ENCODE assay signal across 1 cellular context in the genomic region with DNA sequence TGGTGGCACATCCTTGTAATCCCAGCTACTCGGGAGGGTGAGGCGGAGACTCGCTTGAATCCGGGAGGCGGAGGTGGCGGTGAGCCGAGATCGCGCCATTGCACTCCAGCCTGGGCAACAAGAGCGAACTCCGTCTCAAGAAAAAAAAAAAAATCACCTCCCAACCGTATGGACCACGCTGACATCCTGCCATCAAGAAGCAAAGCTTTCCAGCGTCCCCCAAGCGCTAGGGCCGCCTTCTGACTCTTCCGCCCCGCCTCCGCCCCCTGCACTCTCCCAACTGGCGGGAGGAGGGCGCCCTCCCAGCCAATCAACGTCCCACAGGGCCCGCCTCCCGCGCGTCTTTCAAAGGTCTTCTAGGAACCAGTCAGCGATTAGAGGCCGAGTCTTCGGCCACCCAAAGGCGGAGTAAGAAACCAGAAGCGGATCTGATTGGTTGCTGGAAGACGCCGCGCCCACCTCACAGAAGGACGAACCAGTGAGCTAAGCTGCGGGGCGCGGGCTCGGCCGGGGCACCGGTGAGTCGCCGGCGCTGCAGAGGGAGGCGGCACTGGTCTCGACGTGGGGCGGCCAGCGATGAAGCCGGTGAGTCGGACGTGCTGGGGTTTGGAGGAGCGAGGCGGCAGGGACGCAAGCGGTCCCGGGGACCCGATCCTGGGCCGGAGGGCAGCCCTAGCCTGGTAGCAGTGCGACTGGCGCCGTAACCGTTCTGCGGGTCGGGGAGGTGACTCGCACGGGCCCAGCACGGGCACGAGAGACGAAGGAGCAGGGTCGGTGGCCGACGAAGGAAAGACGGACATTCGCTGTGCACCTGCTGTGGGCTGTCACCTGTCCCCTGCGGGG.
A peak's percentile ranks its signal among the peaks of the same experiment; 100 is the strongest.
TF ChIP-seq lines count a peak whose summit lies in the region.

A gene with protein sequence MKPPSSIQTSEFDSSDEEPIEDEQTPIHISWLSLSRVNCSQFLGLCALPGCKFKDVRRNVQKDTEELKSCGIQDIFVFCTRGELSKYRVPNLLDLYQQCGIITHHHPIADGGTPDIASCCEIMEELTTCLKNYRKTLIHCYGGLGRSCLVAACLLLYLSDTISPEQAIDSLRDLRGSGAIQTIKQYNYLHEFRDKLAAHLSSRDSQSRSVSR (plus strand): TSS at position 515 of the 843 bp plus-strand sequence. CDS start 62 bp downstream, at position 577.

TF ChIP-seq in WTC11, 78 proteins besides CTCF, POLR2A, EP300 and RAD21 (continued from another document and continues in another):
- TF ChIP-seq AR (CRISPR knock-in tag; IDR thresholded peaks at IDR 0.05) (no peak), FOXK1 (CRISPR knock-in tag; IDR thresholded peaks at IDR 0.05) (peak; percentile 82), JUN (CRISPR knock-in tag; IDR thresholded peaks at IDR 0.05) (peak; percentile 67; the same call in 1 of the 2 replicates), SMAD4 (CRISPR knock-in tag; IDR thresholded peaks at IDR 0.05) (0 out of 2 replicates have a peak, but pooled peaks have one; percentile 64), MLX (CRISPR knock-in tag; IDR thresholded peaks at IDR 0.05) (no peak), CREM (CRISPR knock-in tag; IDR thresholded peaks at IDR 0.05) (no peak; the same call in 1 of the 2 replicates), NFATC4 (CRISPR knock-in tag; IDR thresholded peaks at IDR 0.05) (no peak), ELF4 (CRISPR knock-in tag; IDR thresholded peaks at IDR 0.05; ENCODE audit: low read depth) (no peak), SP1 (CRISPR knock-in tag; conservative IDR thresholded peaks at IDR 0.05) (peak; percentile 91), FOXP1 (CRISPR knock-in tag; IDR thresholded peaks at IDR 0.05; ENCODE audit: borderline replicate concordance) (peak; percentile 91), ZBTB21 (CRISPR knock-in tag; IDR thresholded peaks at IDR 0.05; ENCODE audit: borderline replicate concordance) (0 out of 2 replicates have a peak, but pooled peaks have one; percentile 26), ZNF416 (CRISPR knock-in tag; IDR thresholded peaks at IDR 0.05) (peak; percentile 71; the same call in 1 of the 2 replicates), OVOL2 (CRISPR knock-in tag; IDR thresholded peaks at IDR 0.05; ENCODE audit: borderline replicate concordance) (no peak), SOX15 (CRISPR knock-in tag; IDR thresholded peaks at IDR 0.05) (no peak), MXD4 (CRISPR knock-in tag; IDR thresholded peaks at IDR 0.05; ENCODE audit: borderline replicate concordance) (no peak), CREB1 (CRISPR knock-in tag; IDR thresholded peaks at IDR 0.05) (no peak), ZNF423 (CRISPR knock-in tag; IDR thresholded peaks at IDR 0.05) (no peak), HMGA2 (CRISPR knock-in tag; IDR thresholded peaks at IDR 0.05) (no peak), ETV6 (CRISPR knock-in tag; IDR thresholded peaks at IDR 0.05) (peak; percentile 53; the same call in 1 of the 2 replicates), ZBTB43 (CRISPR knock-in tag; IDR thresholded peaks at IDR 0.05) (peak; percentile 80; the same call in 1 of the 2 replicates), E2F4 (CRISPR knock-in tag; IDR thresholded peaks at IDR 0.05; ENCODE audit: borderline replicate concordance, low read depth) (peak; percentile 64; the same call in 1 of the 2 replicates), CDX4 (CRISPR knock-in tag; IDR thresholded peaks at IDR 0.05; ENCODE audit: borderline replicate concordance) (no peak), ERG (CRISPR knock-in tag; IDR thresholded peaks at IDR 0.05) (no peak), NR3C1 (CRISPR knock-in tag; conservative IDR thresholded peaks at IDR 0.05; ENCODE audit: low read depth) (0 out of 2 replicates have a peak, but pooled peaks have one; percentile 59), ZNF121 (CRISPR knock-in tag; IDR thresholded peaks at IDR 0.05) (no peak), FOXJ3 (CRISPR knock-in tag; IDR thresholded peaks at IDR 0.05; ENCODE audit: borderline replicate concordance) (no peak), CBFB (CRISPR knock-in tag; IDR thresholded peaks at IDR 0.05; ENCODE audit: low read depth) (no peak)
- TF ChIP-seq, protein P1, sequence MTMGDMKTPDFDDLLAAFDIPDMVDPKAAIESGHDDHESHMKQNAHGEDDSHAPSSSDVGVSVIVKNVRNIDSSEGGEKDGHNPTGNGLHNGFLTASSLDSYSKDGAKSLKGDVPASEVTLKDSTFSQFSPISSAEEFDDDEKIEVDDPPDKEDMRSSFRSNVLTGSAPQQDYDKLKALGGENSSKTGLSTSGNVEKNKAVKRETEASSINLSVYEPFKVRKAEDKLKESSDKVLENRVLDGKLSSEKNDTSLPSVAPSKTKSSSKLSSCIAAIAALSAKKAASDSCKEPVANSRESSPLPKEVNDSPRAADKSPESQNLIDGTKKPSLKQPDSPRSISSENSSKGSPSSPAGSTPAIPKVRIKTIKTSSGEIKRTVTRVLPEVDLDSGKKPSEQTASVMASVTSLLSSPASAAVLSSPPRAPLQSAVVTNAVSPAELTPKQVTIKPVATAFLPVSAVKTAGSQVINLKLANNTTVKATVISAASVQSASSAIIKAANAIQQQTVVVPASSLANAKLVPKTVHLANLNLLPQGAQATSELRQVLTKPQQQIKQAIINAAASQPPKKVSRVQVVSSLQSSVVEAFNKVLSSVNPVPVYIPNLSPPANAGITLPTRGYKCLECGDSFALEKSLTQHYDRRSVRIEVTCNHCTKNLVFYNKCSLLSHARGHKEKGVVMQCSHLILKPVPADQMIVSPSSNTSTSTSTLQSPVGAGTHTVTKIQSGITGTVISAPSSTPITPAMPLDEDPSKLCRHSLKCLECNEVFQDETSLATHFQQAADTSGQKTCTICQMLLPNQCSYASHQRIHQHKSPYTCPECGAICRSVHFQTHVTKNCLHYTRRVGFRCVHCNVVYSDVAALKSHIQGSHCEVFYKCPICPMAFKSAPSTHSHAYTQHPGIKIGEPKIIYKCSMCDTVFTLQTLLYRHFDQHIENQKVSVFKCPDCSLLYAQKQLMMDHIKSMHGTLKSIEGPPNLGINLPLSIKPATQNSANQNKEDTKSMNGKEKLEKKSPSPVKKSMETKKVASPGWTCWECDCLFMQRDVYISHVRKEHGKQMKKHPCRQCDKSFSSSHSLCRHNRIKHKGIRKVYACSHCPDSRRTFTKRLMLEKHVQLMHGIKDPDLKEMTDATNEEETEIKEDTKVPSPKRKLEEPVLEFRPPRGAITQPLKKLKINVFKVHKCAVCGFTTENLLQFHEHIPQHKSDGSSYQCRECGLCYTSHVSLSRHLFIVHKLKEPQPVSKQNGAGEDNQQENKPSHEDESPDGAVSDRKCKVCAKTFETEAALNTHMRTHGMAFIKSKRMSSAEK (CRISPR knock-in tag; IDR thresholded peaks at IDR 0.05; ENCODE audit: borderline replicate concordance) = no peak; the same call in 1 of the 2 replicates
- TF ChIP-seq, protein P2, sequence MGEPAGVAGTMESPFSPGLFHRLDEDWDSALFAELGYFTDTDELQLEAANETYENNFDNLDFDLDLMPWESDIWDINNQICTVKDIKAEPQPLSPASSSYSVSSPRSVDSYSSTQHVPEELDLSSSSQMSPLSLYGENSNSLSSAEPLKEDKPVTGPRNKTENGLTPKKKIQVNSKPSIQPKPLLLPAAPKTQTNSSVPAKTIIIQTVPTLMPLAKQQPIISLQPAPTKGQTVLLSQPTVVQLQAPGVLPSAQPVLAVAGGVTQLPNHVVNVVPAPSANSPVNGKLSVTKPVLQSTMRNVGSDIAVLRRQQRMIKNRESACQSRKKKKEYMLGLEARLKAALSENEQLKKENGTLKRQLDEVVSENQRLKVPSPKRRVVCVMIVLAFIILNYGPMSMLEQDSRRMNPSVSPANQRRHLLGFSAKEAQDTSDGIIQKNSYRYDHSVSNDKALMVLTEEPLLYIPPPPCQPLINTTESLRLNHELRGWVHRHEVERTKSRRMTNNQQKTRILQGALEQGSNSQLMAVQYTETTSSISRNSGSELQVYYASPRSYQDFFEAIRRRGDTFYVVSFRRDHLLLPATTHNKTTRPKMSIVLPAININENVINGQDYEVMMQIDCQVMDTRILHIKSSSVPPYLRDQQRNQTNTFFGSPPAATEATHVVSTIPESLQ (CRISPR knock-in tag; IDR thresholded peaks at IDR 0.05) = no peak
- TF ChIP-seq, protein P3, sequence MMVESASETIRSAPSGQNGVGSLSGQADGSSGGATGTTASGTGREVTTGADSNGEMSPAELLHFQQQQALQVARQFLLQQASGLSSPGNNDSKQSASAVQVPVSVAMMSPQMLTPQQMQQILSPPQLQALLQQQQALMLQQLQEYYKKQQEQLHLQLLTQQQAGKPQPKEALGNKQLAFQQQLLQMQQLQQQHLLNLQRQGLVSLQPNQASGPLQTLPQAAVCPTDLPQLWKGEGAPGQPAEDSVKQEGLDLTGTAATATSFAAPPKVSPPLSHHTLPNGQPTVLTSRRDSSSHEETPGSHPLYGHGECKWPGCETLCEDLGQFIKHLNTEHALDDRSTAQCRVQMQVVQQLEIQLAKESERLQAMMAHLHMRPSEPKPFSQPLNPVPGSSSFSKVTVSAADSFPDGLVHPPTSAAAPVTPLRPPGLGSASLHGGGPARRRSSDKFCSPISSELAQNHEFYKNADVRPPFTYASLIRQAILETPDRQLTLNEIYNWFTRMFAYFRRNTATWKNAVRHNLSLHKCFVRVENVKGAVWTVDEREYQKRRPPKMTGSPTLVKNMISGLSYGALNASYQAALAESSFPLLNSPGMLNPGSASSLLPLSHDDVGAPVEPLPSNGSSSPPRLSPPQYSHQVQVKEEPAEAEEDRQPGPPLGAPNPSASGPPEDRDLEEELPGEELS (CRISPR knock-in tag; IDR thresholded peaks at IDR 0.05) = peak; percentile 61
- TF ChIP-seq, protein P4, sequence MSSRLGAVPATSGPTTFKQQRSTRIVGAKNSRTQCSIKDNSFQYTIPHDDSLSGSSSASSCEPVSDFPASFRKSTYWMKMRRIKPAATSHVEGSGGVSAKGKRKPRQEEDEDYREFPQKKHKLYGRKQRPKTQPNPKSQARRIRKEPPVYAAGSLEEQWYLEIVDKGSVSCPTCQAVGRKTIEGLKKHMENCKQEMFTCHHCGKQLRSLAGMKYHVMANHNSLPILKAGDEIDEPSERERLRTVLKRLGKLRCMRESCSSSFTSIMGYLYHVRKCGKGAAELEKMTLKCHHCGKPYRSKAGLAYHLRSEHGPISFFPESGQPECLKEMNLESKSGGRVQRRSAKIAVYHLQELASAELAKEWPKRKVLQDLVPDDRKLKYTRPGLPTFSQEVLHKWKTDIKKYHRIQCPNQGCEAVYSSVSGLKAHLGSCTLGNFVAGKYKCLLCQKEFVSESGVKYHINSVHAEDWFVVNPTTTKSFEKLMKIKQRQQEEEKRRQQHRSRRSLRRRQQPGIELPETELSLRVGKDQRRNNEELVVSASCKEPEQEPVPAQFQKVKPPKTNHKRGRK (CRISPR knock-in tag; IDR thresholded peaks at IDR 0.05; ENCODE audit: borderline replicate concordance) = no peak
